Comparison of ENCODE assay signal across 8 cellular contexts in the genomic region with DNA sequence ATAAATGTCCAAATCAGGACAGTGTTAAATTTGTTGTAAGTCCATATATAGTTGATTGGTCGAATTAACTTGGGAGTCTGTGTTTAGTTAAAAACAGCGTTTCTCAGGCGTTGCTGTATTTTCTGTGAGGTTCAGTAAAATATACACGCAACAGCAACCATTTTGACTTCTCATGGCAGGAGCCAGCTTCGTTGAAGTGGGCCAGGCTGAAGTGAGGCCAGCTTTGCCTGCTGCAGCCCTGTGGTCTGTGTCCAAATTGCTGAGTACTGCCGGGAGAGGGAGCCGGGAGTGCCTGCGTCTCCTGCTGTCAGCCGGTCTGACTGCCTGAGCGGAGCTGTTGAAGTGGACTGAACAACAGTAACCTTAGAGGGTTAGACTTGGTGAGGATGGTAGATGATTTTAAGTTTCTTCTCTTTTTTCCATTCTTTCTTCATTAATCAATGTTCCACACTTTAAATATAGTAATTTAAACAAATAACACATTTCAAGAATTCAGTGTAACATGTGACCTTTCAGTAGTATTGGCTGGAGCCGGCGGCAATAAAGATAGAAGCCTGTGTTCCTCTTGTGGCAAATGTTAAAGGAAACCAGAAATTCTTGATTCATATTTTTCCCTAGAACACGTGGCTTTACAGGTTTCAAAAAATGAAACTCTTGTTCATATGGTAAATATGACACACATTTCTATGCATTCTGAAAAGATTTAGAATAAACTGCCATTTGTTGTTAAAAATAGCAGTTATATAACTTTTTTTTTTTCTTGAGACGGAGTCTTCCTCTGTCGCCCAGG. TPM values are rescaled to one million over a fixed set of nuclear protein-coding genes. Genes with fewer than 3 reads are reported as not detected.
DNase-seq lines count a peak whose midpoint lies in the region; ATAC-seq and TF ChIP-seq lines count a peak whose summit lies in the region.

No MANE protein-coding gene starts in this region.

- H3K4me3 ChIP-seq in right lobe of liver (no peak overlapping the region), suprapubic skin (no peak overlapping the region)

- H3K9me3 Mint-ChIP-seq in dendritic cell treated with granulocyte-macrophage colony-stimulating factor and Interleukin-4, amounts not matched to agents 40 ng/mL and 50 ng/mL, for 4 days = no peaks in the 10 kb centered on the region

- TF ChIP-seq EP300 in suprapubic skin (IDR thresholded peaks at IDR 0.05) = no peak

- H3K27ac ChIP-seq in right lobe of liver (no peak overlapping the region), suprapubic skin (peak overlapping the region; percentile 88)

- no peaks in the 10 kb centered on the region for H3K4me1 ChIP-seq in right lobe of liver
- H3K4me1 ChIP-seq in suprapubic skin = peaks cover 69% of the 10 kb centered on the region

- TF ChIP-seq CTCF in right lobe of liver (IDR thresholded peaks at IDR 0.05) (peak; percentile 16 to 44 (median 42)), suprapubic skin (IDR thresholded peaks at IDR 0.05) (peak; percentile 17 to 51)

- no peaks in the 10 kb centered on the region for H3K27me3 ChIP-seq in right lobe of liver
- no peaks in the 10 kb centered on the region for H3K27me3 ChIP-seq in suprapubic skin

- DNase-seq in Daoy (ENCODE audit: low read depth) (peak; percentile 79), NCI-H460 (ENCODE audit: extremely low read depth, low read depth) (peak; percentile 22), right lobe of liver (peak; percentile 60 to 71 (median 65)), suprapubic skin (ENCODE audit: low spot score in 2 of 2) (peak; percentile 87 to 92), SHP77 treated with DMSO at 0.1 percent for 48 hours (lab: John Stamatoyannopoulos, UW) (no peak)
- no peak for DNase-seq in activated naive CD4-positive, alpha-beta T cell (lab: John Stamatoyannopoulos, UW)

- intact Hi-C loops in dendritic cell treated with granulocyte-macrophage colony-stimulating factor and Interleukin-4, amounts not matched to agents 40 ng/mL and 50 ng/mL, for 4 days (cut with micrococcal nuclease) = no loop called here
- intact Hi-C loops in right lobe of liver (cut with DNase I) = no loop called here

- H3K36me3 Mint-ChIP-seq in dendritic cell treated with granulocyte-macrophage colony-stimulating factor and Interleukin-4, amounts not matched to agents 40 ng/mL and 50 ng/mL, for 4 days (ENCODE audit: low read depth) = peaks cover 34% of the 10 kb centered on the region

- WGBS in right lobe of liver (ENCODE audit: insufficient coverage, low coverage, low lambda C conversion rate, missing lambda C conversion rate) = 50% methylated on average over 15 of the region's 15 CpGs
- 21% methylated on average over 15 of the region's 15 CpGs for WGBS in suprapubic skin

- peaks cover 59% of the 10 kb centered on the region for H3K4me1 Mint-ChIP-seq in dendritic cell treated with granulocyte-macrophage colony-stimulating factor and Interleukin-4, amounts not matched to agents 40 ng/mL and 50 ng/mL, for 4 days (ENCODE audit: low read depth)

- H3K27ac Mint-ChIP-seq in dendritic cell treated with granulocyte-macrophage colony-stimulating factor and Interleukin-4, amounts not matched to agents 40 ng/mL and 50 ng/mL, for 4 days = peak overlapping the region; percentile 64

- H3K36me3 ChIP-seq in right lobe of liver = no peaks in the 10 kb centered on the region
- H3K36me3 ChIP-seq in suprapubic skin = peaks cover 5% of the 10 kb centered on the region

- H3K9me3 ChIP-seq in right lobe of liver (no peaks in the 10 kb centered on the region), suprapubic skin (no peaks in the 10 kb centered on the region)

- no peak overlapping the region for H3K4me3 Mint-ChIP-seq in dendritic cell treated with granulocyte-macrophage colony-stimulating factor and Interleukin-4, amounts not matched to agents 40 ng/mL and 50 ng/mL, for 4 days

- TF ChIP-seq POLR2A in right lobe of liver (IDR thresholded peaks at IDR 0.05) (no peak), suprapubic skin (IDR thresholded peaks at IDR 0.05) (no peak)

- H3K27me3 Mint-ChIP-seq in dendritic cell treated with granulocyte-macrophage colony-stimulating factor and Interleukin-4, amounts not matched to agents 40 ng/mL and 50 ng/mL, for 4 days = no peaks in the 10 kb centered on the region

- ATAC-seq in right lobe of liver (peak; percentile 75 to 87 (median 82)), HG03175 (IDR thresholded peaks at IDR 0.05; ENCODE audit: unreplicated experiment) (no peak)

RNA-seq across cellular contexts. Expression of a gene that starts 37.0 kb away (rescaled TPM):
- total RNA-seq in Daoy (2014; rRNA removed; shearing (Covaris generic)) = not detected in 2 replicates
- total RNA-seq in NCI-H460 (2014; rRNA removed; shearing (Covaris generic)) = not detected in 2 replicates
- not detected in 2 replicates for polyA plus RNA-seq in NCI-H460 (2014; cell fraction: nucleus; rRNA removed)
- not detected for total RNA-seq in right lobe of liver
- total RNA-seq in suprapubic skin = 100 to 1,000 TPM; 117 to 353 (median 233) TPM

Comparison
In these comparisons a context has a peak if more than half of its experiments do, and no peak if none do; other contexts are left out.
1. DNase-seq: peak in Daoy (single experiment), NCI-H460 (single experiment), right lobe of liver (3 of 3) and suprapubic skin (2 of 2); none in activated naive CD4-positive, alpha-beta T cell (0 of 4) and SHP77 treated with DMSO at 0.1 percent for 48 hours (single experiment).
2. RNA of a gene that starts 37.0 kb away (total RNA-seq): 117 to 353 TPM in suprapubic skin; not detected in Daoy, not detected in NCI-H460 and not detected in right lobe of liver; every median in the first group is over 100 times any median in the second.